Comparison of ENCODE assay signal across 16 cellular contexts in the genomic region with DNA sequence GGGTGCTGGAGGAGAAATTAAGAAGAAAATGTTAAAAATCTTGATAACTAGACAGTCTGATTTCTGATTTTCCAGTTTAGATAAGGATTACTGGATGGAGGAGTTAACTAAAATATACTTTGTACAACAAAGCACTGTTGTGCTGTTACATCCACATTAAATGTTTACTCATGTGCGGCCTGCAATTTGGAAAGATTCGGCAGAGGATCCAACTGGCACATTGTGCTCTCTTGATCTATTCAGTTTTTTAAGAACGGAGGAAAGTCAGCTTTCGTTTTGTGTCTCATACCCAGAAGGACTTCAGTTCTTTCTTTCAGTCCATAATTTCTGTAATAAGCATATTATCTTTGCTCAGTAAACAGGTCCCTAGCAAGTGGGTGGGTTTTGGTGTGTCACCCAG.
"Had no signal": no experiment of that assay in that cellular context is flagged by ENCODE, and none has a peak within 500 bp of the region (broad histone marks: within the 10 kb centered on the region; RNA-seq: fewer than 3 reads in every experiment).

No MANE protein-coding gene starts in this region.

- DNase-seq: activated CD4-positive, CD25-positive, alpha-beta regulatory T cell treated with anti-CD3 and anti-CD28 coated beads, Interleukin-2, amount 50 U/mL, for 72 hours; activated naive CD4-positive, alpha-beta T cell; activated naive CD8-positive, alpha-beta T cell treated with anti-CD3 and anti-CD28 coated beads, Interleukin-2, amount 10 ng/mL, durations not matched to agents 7 days and 5 days; activated T-cell treated with anti-CD3 and anti-CD28 coated beads for 4 hours; cerebellar nuclear complex; effector memory CD8-positive, alpha-beta T cell; hypothalamus; posterior cingulate gyrus; SK-N-SH; stimulated activated CD4-positive, alpha-beta T cell treated with anti-CD3 and anti-CD28 coated beads, Interleukin-4, amount 100 ng/mL, for 4 hours; stimulated activated CD8-positive, alpha-beta memory T cell treated with anti-CD3 and anti-CD28 coated beads, Interleukin-4, amount 100 ng/mL, for 48 hours; T-cell; T-helper 9 cell; uterus had no signal

- H3K36me3 ChIP-seq: neural progenitor cell, uterus had no signal

- H3K27ac ChIP-seq: neural progenitor cell, uterus had no signal

- ATAC-seq: effector memory CD8-positive, alpha-beta T cell; T-cell had no signal

- H3K27me3 ChIP-seq: neural progenitor cell, uterus had no signal

- H2AFZ ChIP-seq: neural progenitor cell had no signal

- H3K4me3 ChIP-seq: neural progenitor cell, smooth muscle cell, uterus had no signal

- H3K9me3 ChIP-seq: SK-N-SH, uterus had no signal

- H3K4me2 ChIP-seq: neural progenitor cell, SK-N-SH, smooth muscle cell had no signal

- H3K4me1 ChIP-seq: uterus had no signal

- H3K9ac ChIP-seq: neural progenitor cell, SK-N-SH had no signal
